20 cellular contexts compared by ENCODE assay signal in the genomic region with DNA sequence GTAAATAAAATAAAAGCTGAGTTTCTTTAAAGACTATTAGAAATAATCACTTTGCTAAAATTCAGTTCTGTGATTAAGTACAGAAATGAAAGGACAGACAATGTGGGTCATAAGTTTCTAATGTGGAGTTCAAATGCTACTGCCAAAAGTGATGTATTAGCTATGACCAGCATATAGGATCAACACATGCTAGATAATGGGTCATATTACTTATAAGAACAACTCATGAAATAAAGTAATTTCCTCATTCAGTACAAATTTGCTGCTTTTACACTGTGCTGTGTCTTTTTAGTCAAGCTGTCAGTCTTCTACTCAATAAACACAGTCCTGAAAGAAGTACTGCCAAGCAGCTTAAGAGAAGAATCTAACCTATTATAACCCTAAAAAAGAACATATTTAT.
DNase-seq lines count a peak whose midpoint lies in the region; ATAC-seq, FAIRE-seq and TF ChIP-seq lines count a peak whose summit lies in the region.
"Had no signal": no experiment of that assay in that cellular context is flagged by ENCODE, and none has a peak within 500 bp of the region (broad histone marks: within the 10 kb centered on the region; RNA-seq: fewer than 3 reads in every experiment).

No MANE protein-coding gene starts in this region.

- H3K36me3 Mint-ChIP-seq in T-helper 17 cell (ENCODE audit: low read depth) (peaks cover 8% of the 10 kb centered on the region), osteocyte (ENCODE audit: unreplicated experiment) (peaks cover 10% of the 10 kb centered on the region)

- H3K4me3 Mint-ChIP-seq in T-helper 17 cell (no peak overlapping the region), osteocyte (ENCODE audit: unreplicated experiment) (no peak overlapping the region)
- H3K4me3 Mint-ChIP-seq: CD4-positive, CD25-positive, alpha-beta regulatory T cell; CD8-positive, alpha-beta memory T cell had no signal

- peaks cover 2% of the 10 kb centered on the region for H3K4me1 Mint-ChIP-seq in T-helper 17 cell
- peaks cover 52% of the 10 kb centered on the region for H3K4me1 Mint-ChIP-seq in osteocyte (ENCODE audit: unreplicated experiment)
- H3K4me1 Mint-ChIP-seq: CD4-positive, CD25-positive, alpha-beta regulatory T cell had no signal

- peak overlapping the region; percentile 61 for H3K27ac Mint-ChIP-seq in T-helper 17 cell
- peak overlapping the region; percentile 76 for H3K27ac Mint-ChIP-seq in osteocyte (ENCODE audit: unreplicated experiment)

- no peak overlapping the region for H3K27ac ChIP-seq in coronary artery
- H3K27ac ChIP-seq: GM23248, HL-60 had no signal

- FAIRE-seq in GM19239 (lab: Jason Lieb, UNC): peak; percentile 23
- FAIRE-seq: D721Med, G401.6, GM12891, K562 had no signal

- no peak overlapping the region for H3K4me3 ChIP-seq in coronary artery
- H3K4me3 ChIP-seq: GM23248, HAP-1, K562 had no signal

- H3K9me3 ChIP-seq in T-helper 17 cell (ENCODE audit: control insufficient read depth, low read length, poor library complexity, severe bottlenecking): no peaks in the 10 kb centered on the region
- H3K9me3 ChIP-seq: BE2C, Caco-2, HAP-1 had no signal

- DNase-seq in GM19239 (ENCODE audit: insufficient read length, low spot score) (no peak), T-helper 17 cell (no peak), fibroblast of gingiva (ENCODE audit: low read depth) (peak; percentile 6), osteocyte (ENCODE audit: extremely low spot score, unreplicated experiment) (no peak), NCI-H146 (lab: John Stamatoyannopoulos, UW) (no peak), coronary artery (ENCODE audit: low spot score) (no peak)
- DNase-seq: ACHN; BE2C; C1 segment of cervical spinal cord; Caco-2; CD4-positive, CD25-positive, alpha-beta regulatory T cell; CD8-positive, alpha-beta memory T cell; GM23248 had no signal

- no peak for ATAC-seq in T-helper 17 cell
- no peak for ATAC-seq in HG03045 (IDR thresholded peaks at IDR 0.05; ENCODE audit: unreplicated experiment)
- ATAC-seq: K562 had no signal

- H3K27me3 Mint-ChIP-seq in T-helper 17 cell: no peaks in the 10 kb centered on the region
- H3K27me3 Mint-ChIP-seq in osteocyte (ENCODE audit: unreplicated experiment): no peaks in the 10 kb centered on the region
- H3K27me3 Mint-ChIP-seq: CD4-positive, CD25-positive, alpha-beta regulatory T cell; CD8-positive, alpha-beta memory T cell had no signal

- H3K9me3 Mint-ChIP-seq in osteocyte (ENCODE audit: unreplicated experiment): no peaks in the 10 kb centered on the region
- H3K9me3 Mint-ChIP-seq: CD4-positive, CD25-positive, alpha-beta regulatory T cell; CD8-positive, alpha-beta memory T cell had no signal

- TF ChIP-seq CTCF in osteocyte (IDR thresholded peaks at IDR 0.05) (no peak), coronary artery (IDR thresholded peaks at IDR 0.05) (no peak)
